In the genomic region with DNA sequence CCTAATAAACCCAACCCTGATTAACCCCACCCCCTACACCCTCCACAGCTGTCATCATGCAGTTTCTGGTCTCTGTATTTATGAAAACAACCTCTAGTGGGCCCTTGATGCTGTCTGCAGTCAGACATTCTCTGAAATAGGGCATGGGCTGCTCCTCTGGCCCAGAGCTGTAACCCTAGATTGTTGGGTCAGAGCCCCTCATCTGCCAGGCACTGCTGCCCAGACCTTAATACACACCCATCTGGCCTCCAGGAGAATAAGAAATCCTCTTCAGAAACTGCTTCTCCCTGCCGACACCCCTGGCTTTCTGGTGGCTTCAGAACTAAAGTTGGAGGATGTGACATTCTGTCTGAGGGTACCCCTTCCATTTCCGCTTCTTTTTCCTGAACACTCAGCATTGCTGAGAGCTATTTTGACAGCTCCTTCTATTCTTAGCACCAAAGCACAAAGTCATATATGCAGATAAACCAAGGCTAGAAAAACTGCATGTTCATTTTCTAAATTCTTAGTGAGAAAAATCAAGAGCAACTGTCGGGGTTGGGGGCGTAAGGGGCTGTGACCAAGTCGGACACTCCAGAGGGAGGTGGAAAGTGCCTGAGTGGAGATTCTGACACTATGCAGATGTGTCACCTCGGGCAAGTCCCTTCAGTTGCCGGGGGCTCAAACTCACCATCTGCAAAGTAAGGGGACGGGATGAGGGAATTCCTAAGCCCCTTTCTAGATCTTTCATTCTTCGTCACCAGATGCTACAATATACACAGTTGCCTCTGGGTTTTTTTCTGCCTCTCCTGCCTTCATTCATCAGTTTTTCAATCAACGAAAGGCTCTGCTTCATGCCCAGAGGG, we compare ENCODE assay signal across 1 cellular context.
TF ChIP-seq lines count a peak whose summit lies in the region.

No MANE protein-coding gene starts in this region.

TF ChIP-seq in HCT116, 20 proteins besides CTCF, POLR2A, EP300 and RAD21 (continued from another document):
- TF ChIP-seq, protein P1, sequence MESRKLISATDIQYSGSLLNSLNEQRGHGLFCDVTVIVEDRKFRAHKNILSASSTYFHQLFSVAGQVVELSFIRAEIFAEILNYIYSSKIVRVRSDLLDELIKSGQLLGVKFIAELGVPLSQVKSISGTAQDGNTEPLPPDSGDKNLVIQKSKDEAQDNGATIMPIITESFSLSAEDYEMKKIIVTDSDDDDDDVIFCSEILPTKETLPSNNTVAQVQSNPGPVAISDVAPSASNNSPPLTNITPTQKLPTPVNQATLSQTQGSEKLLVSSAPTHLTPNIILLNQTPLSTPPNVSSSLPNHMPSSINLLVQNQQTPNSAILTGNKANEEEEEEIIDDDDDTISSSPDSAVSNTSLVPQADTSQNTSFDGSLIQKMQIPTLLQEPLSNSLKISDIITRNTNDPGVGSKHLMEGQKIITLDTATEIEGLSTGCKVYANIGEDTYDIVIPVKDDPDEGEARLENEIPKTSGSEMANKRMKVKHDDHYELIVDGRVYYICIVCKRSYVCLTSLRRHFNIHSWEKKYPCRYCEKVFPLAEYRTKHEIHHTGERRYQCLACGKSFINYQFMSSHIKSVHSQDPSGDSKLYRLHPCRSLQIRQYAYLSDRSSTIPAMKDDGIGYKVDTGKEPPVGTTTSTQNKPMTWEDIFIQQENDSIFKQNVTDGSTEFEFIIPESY (IDR thresholded peaks at IDR 0.05; ENCODE audit: extremely low read depth, insufficient replicate concordance, low read length): no peak
- TF ChIP-seq SIN3A (IDR thresholded peaks at IDR 0.05; ENCODE audit: low read depth) (no peak), EZH2 (IDR thresholded peaks at IDR 0.05) (no peak), SRF (IDR thresholded peaks at IDR 0.05; ENCODE audit: low read depth) (no peak), JUND (IDR thresholded peaks at IDR 0.05) (no peak), YY1 (IDR thresholded peaks at IDR 0.05; ENCODE audit: extremely low read depth, insufficient replicate concordance, low read depth, low read length) (no peak), ZNF274 (IDR thresholded peaks at IDR 0.05; ENCODE audit: low read depth, low read length) (no peak), ZFX (IDR thresholded peaks at IDR 0.05) (no peak)
- TF ChIP-seq, protein P2, sequence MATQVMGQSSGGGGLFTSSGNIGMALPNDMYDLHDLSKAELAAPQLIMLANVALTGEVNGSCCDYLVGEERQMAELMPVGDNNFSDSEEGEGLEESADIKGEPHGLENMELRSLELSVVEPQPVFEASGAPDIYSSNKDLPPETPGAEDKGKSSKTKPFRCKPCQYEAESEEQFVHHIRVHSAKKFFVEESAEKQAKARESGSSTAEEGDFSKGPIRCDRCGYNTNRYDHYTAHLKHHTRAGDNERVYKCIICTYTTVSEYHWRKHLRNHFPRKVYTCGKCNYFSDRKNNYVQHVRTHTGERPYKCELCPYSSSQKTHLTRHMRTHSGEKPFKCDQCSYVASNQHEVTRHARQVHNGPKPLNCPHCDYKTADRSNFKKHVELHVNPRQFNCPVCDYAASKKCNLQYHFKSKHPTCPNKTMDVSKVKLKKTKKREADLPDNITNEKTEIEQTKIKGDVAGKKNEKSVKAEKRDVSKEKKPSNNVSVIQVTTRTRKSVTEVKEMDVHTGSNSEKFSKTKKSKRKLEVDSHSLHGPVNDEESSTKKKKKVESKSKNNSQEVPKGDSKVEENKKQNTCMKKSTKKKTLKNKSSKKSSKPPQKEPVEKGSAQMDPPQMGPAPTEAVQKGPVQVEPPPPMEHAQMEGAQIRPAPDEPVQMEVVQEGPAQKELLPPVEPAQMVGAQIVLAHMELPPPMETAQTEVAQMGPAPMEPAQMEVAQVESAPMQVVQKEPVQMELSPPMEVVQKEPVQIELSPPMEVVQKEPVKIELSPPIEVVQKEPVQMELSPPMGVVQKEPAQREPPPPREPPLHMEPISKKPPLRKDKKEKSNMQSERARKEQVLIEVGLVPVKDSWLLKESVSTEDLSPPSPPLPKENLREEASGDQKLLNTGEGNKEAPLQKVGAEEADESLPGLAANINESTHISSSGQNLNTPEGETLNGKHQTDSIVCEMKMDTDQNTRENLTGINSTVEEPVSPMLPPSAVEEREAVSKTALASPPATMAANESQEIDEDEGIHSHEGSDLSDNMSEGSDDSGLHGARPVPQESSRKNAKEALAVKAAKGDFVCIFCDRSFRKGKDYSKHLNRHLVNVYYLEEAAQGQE (IDR thresholded peaks at IDR 0.05; ENCODE audit: low read depth): no peak
- TF ChIP-seq, protein P3, sequence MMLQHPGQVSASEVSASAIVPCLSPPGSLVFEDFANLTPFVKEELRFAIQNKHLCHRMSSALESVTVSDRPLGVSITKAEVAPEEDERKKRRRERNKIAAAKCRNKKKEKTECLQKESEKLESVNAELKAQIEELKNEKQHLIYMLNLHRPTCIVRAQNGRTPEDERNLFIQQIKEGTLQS (IDR thresholded peaks at IDR 0.05): no peak
